ENCODE assay signal across 13 cellular contexts in the genomic region with DNA sequence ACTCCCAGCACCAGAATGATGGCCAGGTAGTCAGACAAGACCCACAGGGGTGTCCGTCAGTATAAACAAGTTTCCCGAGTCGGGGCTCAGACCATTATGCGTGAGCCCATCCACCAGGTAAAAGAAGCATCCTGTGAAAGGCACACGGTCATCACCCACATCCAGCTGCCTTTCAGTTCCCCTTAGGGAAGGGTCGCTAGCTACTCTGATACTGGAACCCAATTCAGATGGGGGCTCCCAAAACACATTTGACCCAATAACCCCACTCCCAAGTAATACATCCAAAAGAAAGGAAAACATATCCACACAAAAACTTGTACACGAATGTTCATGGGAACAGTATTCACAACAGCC.
DNase-seq lines count a peak whose midpoint lies in the region; ATAC-seq, FAIRE-seq and TF ChIP-seq lines count a peak whose summit lies in the region.
"Had no signal": no experiment of that assay in that cellular context is flagged by ENCODE, and none has a peak within 500 bp of the region (broad histone marks: within the 10 kb centered on the region; RNA-seq: fewer than 3 reads in every experiment).

No MANE protein-coding gene starts in this region.

- H3K27ac Mint-ChIP-seq in CD4-positive, alpha-beta T cell, result peak overlapping the region; percentile 82

- peaks cover 57% of the 10 kb centered on the region for H3K36me3 Mint-ChIP-seq in CD4-positive, alpha-beta T cell (ENCODE audit: low read depth)

- H4K8ac ChIP-seq in neuronal stem cell (ENCODE audit: low read depth, low read length), result no peak overlapping the region

- no peak overlapping the region for H4K91ac ChIP-seq in neuronal stem cell (ENCODE audit: low read depth, low read length, poor library complexity)

- no peaks in the 10 kb centered on the region for H3K9me3 ChIP-seq in CD4-positive, alpha-beta T cell (ENCODE audit: control insufficient read depth, low read length)
- no peaks in the 10 kb centered on the region for H3K9me3 ChIP-seq in endothelial cell of umbilical vein (replicated peaks; ENCODE audit: control insufficient read depth, insufficient read depth, low read length)
- H3K9me3 ChIP-seq in gastrocnemius medialis, result no peaks in the 10 kb centered on the region
- H3K9me3 ChIP-seq in neuronal stem cell (replicated peaks in 1 of 2; ENCODE audit: control insufficient read depth in 2 of 2, insufficient read depth in 1 of 2, low read depth in 1 of 2, low read length in 2 of 2), result no peaks in the 10 kb centered on the region
- H3K9me3 ChIP-seq: mucosa of descending colon, thoracic aorta had no signal

- no peaks in the 10 kb centered on the region for H3K27me3 Mint-ChIP-seq in CD4-positive, alpha-beta T cell

- no peak for ATAC-seq in CD4-positive, alpha-beta T cell (ENCODE audit: poor library complexity)
- ATAC-seq in gastrocnemius medialis, result no peak
- no peak for ATAC-seq in GM21723 (IDR thresholded peaks at IDR 0.05; ENCODE audit: unreplicated experiment)
- ATAC-seq in HG02678 (IDR thresholded peaks at IDR 0.05; ENCODE audit: unreplicated experiment), result no peak
- ATAC-seq in HG02759 (IDR thresholded peaks at IDR 0.05; ENCODE audit: unreplicated experiment), result no peak

- no peak overlapping the region for H3K14ac ChIP-seq in neuronal stem cell (ENCODE audit: low read length)

- no peaks in the 10 kb centered on the region for H3K9me3 Mint-ChIP-seq in CD4-positive, alpha-beta T cell

- H3K4me3 Mint-ChIP-seq in CD4-positive, alpha-beta T cell, result no peak overlapping the region

- H2BK5ac ChIP-seq in neuronal stem cell (ENCODE audit: low read length), result no peak overlapping the region

- H3K23ac ChIP-seq in neuronal stem cell (ENCODE audit: low read depth, low read length, poor library complexity), result no peak overlapping the region

- peaks cover 8% of the 10 kb centered on the region for H3K79me1 ChIP-seq in neuronal stem cell (ENCODE audit: low read depth, low read length)

- POLR2A ChIA-PET in CD4-positive, alpha-beta T cell (lab: Charles Lee), result no interaction called here
- POLR2A ChIA-PET in endothelial cell of umbilical vein (lab: Charles Lee), result interaction anchor here (2.1 kb wide), 1 partner anchor 25 kb away, joined by 6 read pairs; no protein-coding TSS in a partner anchor

- no CpG with 5 or more reads among the region's 7 CpGs for WGBS in neuronal stem cell (ENCODE audit: extremely low coverage in 2 of 2, insufficient read length in 2 of 2, insufficient replicate concordance in 1 of 2), 2 donors

- H2BK12ac ChIP-seq in neuronal stem cell (ENCODE audit: low read length), result no peak overlapping the region

- no peak overlapping the region for H3K27ac ChIP-seq in CD4-positive, alpha-beta T cell (ENCODE audit: low read depth, low read length)
- peak overlapping the region; percentile 95 for H3K27ac ChIP-seq in endothelial cell of umbilical vein (ENCODE audit: insufficient read depth, low read depth, low read length)
- peak overlapping the region; percentile 44 to 61 (median 50) for H3K27ac ChIP-seq in gastrocnemius medialis
- H3K27ac ChIP-seq in neuronal stem cell (replicated peaks; ENCODE audit: low read length), result no peak overlapping the region

- no peak for TF ChIP-seq POLR2A in endothelial cell of umbilical vein (IDR thresholded peaks at IDR 0.05; ENCODE audit: low read depth, low read length)
- no peak for TF ChIP-seq POLR2A in gastrocnemius medialis (IDR thresholded peaks at IDR 0.05)

- no peak overlapping the region for H2BK120ac ChIP-seq in neuronal stem cell (ENCODE audit: low read depth, low read length)

- TF ChIP-seq CTCF in CD4-positive, alpha-beta T cell (IDR thresholded peaks at IDR 0.05), result no peak
- TF ChIP-seq CTCF in endothelial cell of umbilical vein (IDR thresholded peaks at IDR 0.05; ENCODE audit: extremely low read depth in 1 of 2, insufficient read depth in 1 of 2, low read depth in 1 of 2, low read length in 2 of 2) (no peak), gastrocnemius medialis (IDR thresholded peaks at IDR 0.05 in 4 of 5, conservative IDR thresholded peaks at IDR 0.05 in 1 of 5) (no peak)

- BruUV-seq in endothelial cell of umbilical vein (replicated peaks; lab: Mats Ljungman, UMichigan), result no TSS peak

- no peaks in the 10 kb centered on the region for H3K27me3 ChIP-seq in CD4-positive, alpha-beta T cell (ENCODE audit: control insufficient read depth, insufficient read depth, low read length)
- no peaks in the 10 kb centered on the region for H3K27me3 ChIP-seq in endothelial cell of umbilical vein (ENCODE audit: control insufficient read depth in 2 of 2, insufficient read depth in 2 of 2, low read length in 2 of 2)
- H3K27me3 ChIP-seq in gastrocnemius medialis, result no peaks in the 10 kb centered on the region
- no peaks in the 10 kb centered on the region for H3K27me3 ChIP-seq in neuronal stem cell (ENCODE audit: control insufficient read depth in 3 of 3, insufficient read depth in 3 of 3, low read depth in 1 of 3, low read length in 3 of 3)

- FAIRE-seq in endothelial cell of umbilical vein (lab: Jason Lieb, UNC), result no peak

- H2AK5ac ChIP-seq in neuronal stem cell (ENCODE audit: low read depth, low read length), result no peak overlapping the region

- peaks cover 58% of the 10 kb centered on the region for H3K4me1 ChIP-seq in endothelial cell of umbilical vein (ENCODE audit: control insufficient read depth, extremely low read depth, insufficient read depth, low read length)
- H3K4me1 ChIP-seq in gastrocnemius medialis, result peaks cover 56 to 61% of the 10 kb centered on the region in 2 donors
- H3K4me1 ChIP-seq in neuronal stem cell (ENCODE audit: control insufficient read depth in 2 of 2, insufficient read depth in 1 of 2, low read depth in 1 of 2, low read length in 2 of 2), result peaks cover 2 to 22% of the 10 kb centered on the region in 2 donors

- H3K4me2 ChIP-seq in endothelial cell of umbilical vein (ENCODE audit: insufficient read depth, low read length) (peak overlapping the region; percentile 67), neuronal stem cell (ENCODE audit: insufficient read depth, low read length, poor library complexity, severe bottlenecking) (no peak overlapping the region)

- no peaks in the 10 kb centered on the region for H3K9me1 ChIP-seq in endothelial cell of umbilical vein (replicated peaks; ENCODE audit: control insufficient read depth, extremely low read depth, insufficient read depth, low read length)

- intact Hi-C loops in CD4-positive, alpha-beta T cell (cut with DNase I, micrococcal nuclease), result loop anchor here (5.0 kb wide), 3 partner anchors 33 to 62 kb away; no protein-coding TSS in a partner anchor
- intact Hi-C loops in endothelial cell of umbilical vein (cut with micrococcal nuclease) (no loop called here), gastrocnemius medialis (cut with DNase I; ENCODE audit: low total_unique reads) (no loop called here)

- H3K9ac ChIP-seq in endothelial cell of umbilical vein (replicated peaks; ENCODE audit: extremely low read depth, insufficient read depth, low read length), result peak overlapping the region; percentile 52
- H3K9ac ChIP-seq in neuronal stem cell (ENCODE audit: low read depth, low read length, poor library complexity), result no peak overlapping the region

- dilution Hi-C loops in endothelial cell of umbilical vein (cut with MboI; ENCODE audit: extremely low pct_ligation_motif_present, low sequenced_read_pairs), result no loop called here

- H3K36me3 ChIP-seq in endothelial cell of umbilical vein (ENCODE audit: control insufficient read depth in 2 of 2, extremely low read depth in 1 of 2, insufficient read depth in 2 of 2, low read length in 2 of 2) (peaks cover 2 to 4% of the 10 kb centered on the region in 2 experiments), gastrocnemius medialis (no peaks in the 10 kb centered on the region), neuronal stem cell (replicated peaks in 1 of 2; ENCODE audit: control insufficient read depth in 2 of 2, insufficient read depth in 2 of 2, low read length in 2 of 2) (peaks cover 4 to 42% of the 10 kb centered on the region in 2 donors)
- H3K36me3 ChIP-seq: thoracic aorta had no signal

- H2AFZ ChIP-seq in endothelial cell of umbilical vein (ENCODE audit: low read depth, low read length) (no peak overlapping the region), neuronal stem cell (ENCODE audit: low read length) (no peak overlapping the region)

- no peak overlapping the region for H3K18ac ChIP-seq in neuronal stem cell (ENCODE audit: low read length)

- DNase-seq in CD4-positive, alpha-beta T cell, result no peak
- DNase-seq in OCI-M1 (lab: John Stamatoyannopoulos, UW) (peak; percentile 24), endothelial cell of umbilical vein (ENCODE audit: low read depth, low spot score) (no peak), gastrocnemius medialis (no peak), neuronal stem cell (ENCODE audit: low spot score) (no peak)
- DNase-seq: DND-41, glutamatergic neuron, NCI-H2227 treated with DMSO at 0.1 percent for 48 hours had no signal

- H3K4me3 ChIP-seq in endothelial cell of umbilical vein (replicated peaks in 1 of 3; ENCODE audit: insufficient read depth in 1 of 3, low read depth in 1 of 3, low read length in 3 of 3), result no peak overlapping the region
- no peak overlapping the region for H3K4me3 ChIP-seq in gastrocnemius medialis
- H3K4me3 ChIP-seq in neuronal stem cell (ENCODE audit: low read length in 2 of 2), result no peak overlapping the region
- H3K4me3 ChIP-seq: mucosa of descending colon, thoracic aorta had no signal

- no peak overlapping the region for H2BK15ac ChIP-seq in neuronal stem cell (ENCODE audit: low read length)

- peaks cover 78% of the 10 kb centered on the region for H3K79me2 ChIP-seq in endothelial cell of umbilical vein (ENCODE audit: control insufficient read depth, insufficient read depth, low read length)

- CTCF ChIA-PET in CD4-positive, alpha-beta T cell (lab: Charles Lee), result no interaction called here
- CTCF ChIA-PET in endothelial cell of umbilical vein (lab: Charles Lee), result interaction anchor here (1.1 to 4.0 kb wide), 4 partner anchors 20 to 43 kb away, joined by 3 to 26 read pairs (median 5); no protein-coding TSS in a partner anchor

- in situ Hi-C loops in gastrocnemius medialis (cut with MboI; ENCODE audit: low sequenced_read_pairs in 4 of 4), result no loop called here

- no peak overlapping the region for H3K4ac ChIP-seq in neuronal stem cell (ENCODE audit: low read length)

- peaks cover 96% of the 10 kb centered on the region for H3K4me1 Mint-ChIP-seq in CD4-positive, alpha-beta T cell (ENCODE audit: low read depth)

- H4K20me1 ChIP-seq in endothelial cell of umbilical vein (replicated peaks; ENCODE audit: control insufficient read depth, extremely low read depth, insufficient read depth, low read length), result no peaks in the 10 kb centered on the region

TF ChIP-seq in endothelial cell of umbilical vein, 7 proteins besides CTCF, POLR2A, EP300 and RAD21 (continues in another document):
- TF ChIP-seq GATA2 (IDR thresholded peaks at IDR 0.05; ENCODE audit: insufficient read depth, insufficient read length, low read depth, low read length) (no peak), MAX (IDR thresholded peaks at IDR 0.05; ENCODE audit: insufficient read depth, insufficient read length) (no peak), MYC (IDR thresholded peaks at IDR 0.05; ENCODE audit: low read depth, low read length) (no peak), JUN (IDR thresholded peaks at IDR 0.05; ENCODE audit: borderline replicate concordance, insufficient read depth, insufficient read length, low read depth) (no peak)

Comparison
In these comparisons a context has a peak if more than half of its experiments do, and no peak if none do; other contexts are left out.
1. H3K27ac ChIP-seq: peak in endothelial cell of umbilical vein (single experiment) and gastrocnemius medialis (4 of 4); none in CD4-positive, alpha-beta T cell (single experiment) and neuronal stem cell (single experiment).
2. intact Hi-C loops: an anchor here in CD4-positive, alpha-beta T cell (5.0 kb wide); none called in endothelial cell of umbilical vein and gastrocnemius medialis.